ENCODE assay signal across 28 cellular contexts in the genomic region with DNA sequence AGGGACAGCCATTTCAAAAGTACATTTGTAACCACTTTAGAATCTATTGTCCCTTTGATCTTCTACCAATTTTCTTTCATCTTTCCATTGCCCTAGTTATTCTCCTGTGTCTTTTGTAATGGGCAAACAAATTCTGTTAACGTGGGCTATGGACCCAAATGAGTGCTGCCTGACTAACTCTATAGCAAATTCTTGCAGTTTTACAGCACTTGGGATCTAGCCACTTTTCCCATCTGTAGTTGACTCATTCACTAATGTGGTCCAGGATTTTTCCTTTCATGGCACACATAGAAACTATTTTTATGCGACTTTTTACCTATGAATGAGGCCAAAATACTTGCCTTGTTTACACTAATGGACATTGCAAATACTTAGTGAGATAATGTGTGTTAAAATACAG. TPM values are rescaled to one million over a fixed set of nuclear protein-coding genes. Genes with fewer than 3 reads are reported as not detected.
DNase-seq lines count a peak whose midpoint lies in the region; ATAC-seq and TF ChIP-seq lines count a peak whose summit lies in the region.
"Had no signal": no experiment of that assay in that cellular context is flagged by ENCODE, and none has a peak within 500 bp of the region (broad histone marks: within the 10 kb centered on the region; RNA-seq: fewer than 3 reads in every experiment).

No MANE protein-coding gene starts in this region.

- no peak for ATAC-seq in GM19397 (IDR thresholded peaks at IDR 0.05; ENCODE audit: unreplicated experiment)
- ATAC-seq in T-cell (replicated peaks in 1 of 4): no peak
- no peak for ATAC-seq in stimulated activated memory B cell treated with anti-CD40 and anti-IgM and Interleukin-4, amounts not matched to agents 10 μg/mL and 1 μg/mL and 100 μg/mL, for 72 hours
- ATAC-seq: activated CD4-positive, alpha-beta T cell treated with anti-CD3 and anti-CD28 coated beads for 36 hours; activated T-cell treated with anti-CD3 and anti-CD28 coated beads, Interleukin-2, amount 50 U/mL, for 4 hours; heart right ventricle; lower lobe of right lung; mucosa of descending colon; natural killer cell treated with Interleukin-12 subunit alpha and Interleukin-12 subunit beta and Interleukin-15 and Interleukin-18, amount 100 ng/mL, for 72 hours; stimulated activated naive CD8-positive, alpha-beta T cell treated with anti-CD3 and anti-CD28 coated beads, Interleukin-15, amount 100 ng/mL, for 72 hours had no signal

- H3K4me3 ChIP-seq in HFF-Myc (replicated peaks; ENCODE audit: low read depth, low read length) (no peak overlapping the region), fibroblast of the aortic adventitia (ENCODE audit: low read depth, low read length) (no peak overlapping the region)
- H3K4me3 ChIP-seq: BLaER1, heart right ventricle, lower lobe of right lung, mucosa of descending colon, SK-N-MC, tibial artery had no signal

- DNase-seq in DMS 273 (lab: John Stamatoyannopoulos, UW; ENCODE audit: unreplicated experiment): peak; percentile 10
- DNase-seq in DMS 273 treated with DMSO at 0.1 percent for 48 hours (lab: John Stamatoyannopoulos, UW): no peak
- peak; percentile 61 for DNase-seq in HFF-Myc (ENCODE audit: extremely low read depth, low read depth)
- peak; percentile 22 for DNase-seq in SW480 (ENCODE audit: low spot score)
- DNase-seq in fibroblast of the aortic adventitia (ENCODE audit: low read depth): peak; percentile 70
- no peak for DNase-seq in T-cell
- DNase-seq: activated CD4-positive, alpha-beta T cell treated with anti-CD3 and anti-CD28 coated beads for 36 hours; activated T-cell treated with anti-CD3 and anti-CD28 coated beads, Interleukin-2, amount 50 U/mL, for 4 hours; DMS53; GOT3; heart right ventricle; lower lobe of right lung; mucosa of descending colon; NCI-H1105; NCI-H2029; NCI-H345; small intestine; stimulated activated naive CD8-positive, alpha-beta T cell treated with anti-CD3 and anti-CD28 coated beads, Interleukin-15, amount 100 ng/mL, for 72 hours; T-helper 2 cell; tibial artery had no signal

- no peak overlapping the region for H3K27ac Mint-ChIP-seq in T-cell
- H3K27ac Mint-ChIP-seq in stimulated activated memory B cell treated with anti-CD40 and anti-IgM and Interleukin-4, amounts not matched to agents 10 μg/mL and 1 μg/mL and 100 μg/mL, for 72 hours: no peak overlapping the region
- H3K27ac Mint-ChIP-seq: activated CD4-positive, alpha-beta T cell treated with anti-CD3 and anti-CD28 coated beads for 36 hours; natural killer cell treated with Interleukin-12 subunit alpha and Interleukin-12 subunit beta and Interleukin-15 and Interleukin-18, amount 100 ng/mL, for 72 hours had no signal

- CTCF ChIA-PET in T-cell (lab: Charles Lee): no interaction called here

- no peaks in the 10 kb centered on the region for H3K36me3 Mint-ChIP-seq in T-cell
- no peaks in the 10 kb centered on the region for H3K36me3 Mint-ChIP-seq in stimulated activated memory B cell treated with anti-CD40 and anti-IgM and Interleukin-4, amounts not matched to agents 10 μg/mL and 1 μg/mL and 100 μg/mL, for 72 hours
- H3K36me3 Mint-ChIP-seq: IgD-negative memory B cell; natural killer cell treated with Interleukin-12 subunit alpha and Interleukin-12 subunit beta and Interleukin-15 and Interleukin-18, amount 100 ng/mL, for 72 hours had no signal

- no peak overlapping the region for H3K4me3 Mint-ChIP-seq in T-cell
- no peak overlapping the region for H3K4me3 Mint-ChIP-seq in stimulated activated memory B cell treated with anti-CD40 and anti-IgM and Interleukin-4, amounts not matched to agents 10 μg/mL and 1 μg/mL and 100 μg/mL, for 72 hours
- H3K4me3 Mint-ChIP-seq: activated CD4-positive, alpha-beta T cell treated with anti-CD3 and anti-CD28 coated beads for 36 hours; activated T-cell treated with anti-CD3 and anti-CD28 coated beads, Interleukin-2, amount 50 U/mL, for 4 hours; IgD-negative memory B cell; natural killer cell treated with Interleukin-12 subunit alpha and Interleukin-12 subunit beta and Interleukin-15 and Interleukin-18, amount 100 ng/mL, for 72 hours; stimulated activated naive CD8-positive, alpha-beta T cell treated with anti-CD3 and anti-CD28 coated beads, Interleukin-15, amount 100 ng/mL, for 72 hours had no signal

- H3K9me3 Mint-ChIP-seq in T-cell: peaks cover 0 to 4% (median 0%) of the 10 kb centered on the region in 3 donors
- no peaks in the 10 kb centered on the region for H3K9me3 Mint-ChIP-seq in stimulated activated memory B cell treated with anti-CD40 and anti-IgM and Interleukin-4, amounts not matched to agents 10 μg/mL and 1 μg/mL and 100 μg/mL, for 72 hours

- TF ChIP-seq CTCF in HFF-Myc (IDR thresholded peaks at IDR 0.05; ENCODE audit: low read depth, low read length, missing control alignments) (no peak), fibroblast of the aortic adventitia (IDR thresholded peaks at IDR 0.05; ENCODE audit: insufficient read depth, low read length) (no peak)

- no peaks in the 10 kb centered on the region for H3K27me3 Mint-ChIP-seq in T-cell
- no peaks in the 10 kb centered on the region for H3K27me3 Mint-ChIP-seq in stimulated activated memory B cell treated with anti-CD40 and anti-IgM and Interleukin-4, amounts not matched to agents 10 μg/mL and 1 μg/mL and 100 μg/mL, for 72 hours
- H3K27me3 Mint-ChIP-seq: activated CD4-positive, alpha-beta T cell treated with anti-CD3 and anti-CD28 coated beads for 36 hours; IgD-negative memory B cell; natural killer cell treated with Interleukin-12 subunit alpha and Interleukin-12 subunit beta and Interleukin-15 and Interleukin-18, amount 100 ng/mL, for 72 hours; stimulated activated naive CD8-positive, alpha-beta T cell treated with anti-CD3 and anti-CD28 coated beads, Interleukin-15, amount 100 ng/mL, for 72 hours had no signal

- H3K4me1 Mint-ChIP-seq in T-cell: no peaks in the 10 kb centered on the region
- no peaks in the 10 kb centered on the region for H3K4me1 Mint-ChIP-seq in stimulated activated memory B cell treated with anti-CD40 and anti-IgM and Interleukin-4, amounts not matched to agents 10 μg/mL and 1 μg/mL and 100 μg/mL, for 72 hours
- H3K4me1 Mint-ChIP-seq: activated CD4-positive, alpha-beta T cell treated with anti-CD3 and anti-CD28 coated beads for 36 hours; IgD-negative memory B cell; stimulated activated naive CD8-positive, alpha-beta T cell treated with anti-CD3 and anti-CD28 coated beads, Interleukin-15, amount 100 ng/mL, for 72 hours had no signal

- POLR2A ChIA-PET in T-cell (lab: Charles Lee): no interaction called here

RNA-seq across cellular contexts. Expression of gene GRIK2, which starts 52.0 kb away (rescaled TPM):
- 8.3 and 8.9 TPM in 2 replicates for total RNA-seq in fibroblast of the aortic adventitia (ENCODE audit: low replicate concordance)
- under 1 TPM in 2 of 5 donors, not detected in 3; 0.15 to 0.19 TPM for total RNA-seq in T-cell
- total RNA-seq: activated CD4-positive, alpha-beta T cell treated with anti-CD3 and anti-CD28 coated beads for 36 hours; activated CD8-positive, alpha-beta memory T cell treated with anti-CD3 and anti-CD28 coated beads for 36 hours; activated T-cell treated with anti-CD3 and anti-CD28 coated beads, Interleukin-2, amount 50 U/mL, for 4 hours; endothelial cell of umbilical vein; natural killer cell treated with Interleukin-12 subunit alpha and Interleukin-12 subunit beta and Interleukin-15 and Interleukin-18, amount 100 ng/mL, for 72 hours had no signal

Comparison
In these comparisons a context has a peak if more than half of its experiments do, and no peak if none do; other contexts are left out.
1. DNase-seq: peak in DMS 273 (single experiment), HFF-Myc (single experiment), SW480 (single experiment) and fibroblast of the aortic adventitia (single experiment); none in DMS 273 treated with DMSO at 0.1 percent for 48 hours (single experiment) and T-cell (0 of 34).